ENCODE assay signal across 8 cellular contexts in the genomic region with DNA sequence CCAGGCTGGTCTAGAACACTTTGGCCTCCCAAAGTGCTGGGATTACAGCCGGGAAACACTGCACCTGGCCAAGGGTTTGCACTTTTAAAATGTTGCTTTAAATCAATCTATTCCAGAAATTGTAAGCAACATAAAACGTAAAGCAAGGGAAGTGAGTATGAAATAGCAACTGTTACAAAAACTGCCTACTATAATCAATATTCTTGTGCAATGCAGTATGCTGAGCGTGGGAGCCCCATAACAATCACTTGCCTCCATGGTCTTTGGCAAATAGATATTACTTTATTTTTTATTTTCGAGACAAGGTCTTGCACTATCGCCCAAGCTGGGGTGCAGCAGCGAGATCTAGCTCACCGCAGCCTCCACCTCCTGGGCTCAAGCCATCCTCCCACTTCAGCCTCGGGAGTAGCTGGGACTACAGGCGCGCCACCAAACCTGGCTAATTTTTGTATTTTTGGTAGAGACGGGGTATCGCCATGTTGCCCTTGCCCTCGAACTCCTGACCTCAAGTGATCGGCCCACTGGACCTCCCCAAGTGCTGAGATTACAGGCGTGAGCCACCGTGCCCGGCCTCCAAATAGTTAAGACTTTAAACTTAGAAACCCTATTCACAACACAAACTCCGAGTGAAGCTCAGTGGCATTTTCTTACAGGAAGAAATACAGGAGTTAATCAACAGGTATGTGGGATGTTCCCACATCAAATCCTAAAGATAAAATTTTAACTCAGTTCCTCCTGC. TPM values are rescaled to one million over a fixed set of nuclear protein-coding genes. Genes with fewer than 3 reads are reported as not detected.
DNase-seq lines count a peak whose midpoint lies in the region; ATAC-seq and TF ChIP-seq lines count a peak whose summit lies in the region.

No MANE protein-coding gene starts in this region.

- H2BK5ac ChIP-seq in trophoblast cell (ENCODE audit: low read depth, low read length, poor library complexity) = peak overlapping the region; percentile 82

- peak overlapping the region; percentile 71 for H2BK12ac ChIP-seq in trophoblast cell (ENCODE audit: low read length)

- no peak for TF ChIP-seq CTCF in 22Rv1 (IDR thresholded peaks at IDR 0.05)
- no peak for TF ChIP-seq CTCF in fibroblast of pulmonary artery (IDR thresholded peaks at IDR 0.05; ENCODE audit: low read length, missing control alignments)

- H3K14ac ChIP-seq in trophoblast cell (ENCODE audit: low read length) = peak overlapping the region; percentile 97

- peak overlapping the region; percentile 97 for H4K91ac ChIP-seq in trophoblast cell (ENCODE audit: low read depth, low read length)

- H3K4me3 ChIP-seq in H7 (ENCODE audit: insufficient read depth, low read depth, low read length) (peak overlapping the region; percentile 79), fibroblast of pulmonary artery (replicated peaks; ENCODE audit: low read depth, low read length) (peak overlapping the region; percentile 69), trophoblast cell (ENCODE audit: low read depth, low read length) (peak overlapping the region; percentile 71)

- peak overlapping the region; percentile 49 for H2BK120ac ChIP-seq in trophoblast cell (ENCODE audit: insufficient read depth, low read length, poor library complexity)

- peak overlapping the region; percentile 91 for H4K8ac ChIP-seq in trophoblast cell (ENCODE audit: low read depth, low read length)

- ATAC-seq in GM21390 (IDR thresholded peaks at IDR 0.05; ENCODE audit: unreplicated experiment) (no peak), HG03442 (IDR thresholded peaks at IDR 0.05; ENCODE audit: unreplicated experiment) (no peak)

- H3K9me3 ChIP-seq in trophoblast cell (ENCODE audit: insufficient read depth, low read depth, low read length) = no peaks in the 10 kb centered on the region

- peaks cover 14% of the 10 kb centered on the region for H3K79me2 ChIP-seq in trophoblast cell (ENCODE audit: control insufficient read depth, insufficient read depth, low read length, poor library complexity)

- no peaks in the 10 kb centered on the region for H3K27me3 ChIP-seq in H7 (ENCODE audit: control insufficient read depth, insufficient read depth, low read length)
- no peaks in the 10 kb centered on the region for H3K27me3 ChIP-seq in trophoblast cell (ENCODE audit: insufficient read depth, low read length)

- WGBS in trophoblast cell (ENCODE audit: extremely low coverage, insufficient coverage, insufficient read length) = no CpG with 5 or more reads among the region's 18 CpGs

- peak overlapping the region; percentile 93 for H2AK5ac ChIP-seq in trophoblast cell (ENCODE audit: low read length)

- H3K18ac ChIP-seq in trophoblast cell (ENCODE audit: low read length) = peak overlapping the region; percentile 61

- peak; percentile 9 for DNase-seq in H7
- DNase-seq in activated CD4-positive, alpha-beta T cell treated with anti-CD3 and anti-CD28 coated beads, Interleukin-2, amount 50 U/mL, for 48 hours = peak; percentile 9 to 20
- DNase-seq in fibroblast of pulmonary artery (ENCODE audit: low read depth) = no peak
- no peak for DNase-seq in trophoblast cell
- DNase-seq in NCI-H2107 treated with DMSO at 0.1 percent for 48 hours (lab: John Stamatoyannopoulos, UW; ENCODE audit: unreplicated experiment) = no peak

- peak overlapping the region; percentile 51 for H3K4me2 ChIP-seq in trophoblast cell (ENCODE audit: low read length)

- no peak overlapping the region for H3K9ac ChIP-seq in trophoblast cell (ENCODE audit: low read length)

- H3K36me3 ChIP-seq in H7 (replicated peaks; ENCODE audit: control insufficient read depth, insufficient read depth, low read length) = no peaks in the 10 kb centered on the region
- peaks cover 0 to 2% of the 10 kb centered on the region in 2 experiments for H3K36me3 ChIP-seq in trophoblast cell (ENCODE audit: control insufficient read depth in 1 of 2, insufficient read depth in 2 of 2, low read length in 2 of 2)

- peak overlapping the region; percentile 96 for H4K12ac ChIP-seq in trophoblast cell (ENCODE audit: low read depth, low read length)

- peaks cover 17% of the 10 kb centered on the region for H3K79me1 ChIP-seq in trophoblast cell (ENCODE audit: low read length)

- peak overlapping the region; percentile 92 for H3K27ac ChIP-seq in 22Rv1
- H3K27ac ChIP-seq in trophoblast cell (ENCODE audit: low read depth, low read length) = peak overlapping the region; percentile 98

- H3K4ac ChIP-seq in trophoblast cell (ENCODE audit: low read depth, low read length) = no peak overlapping the region

- peak overlapping the region; percentile 89 for H2AFZ ChIP-seq in trophoblast cell (ENCODE audit: insufficient read depth, low read length, poor library complexity)

- H3K4me1 ChIP-seq in trophoblast cell (ENCODE audit: control insufficient read depth in 1 of 2, insufficient read depth in 2 of 2, low read length in 2 of 2) = peaks cover 3 to 8% of the 10 kb centered on the region in 2 experiments

- H3K23ac ChIP-seq in trophoblast cell (ENCODE audit: low read length) = no peak overlapping the region

RNA-seq across cellular contexts. Expression of a gene that starts 1.2 kb away (rescaled TPM):
- 30.1 and 33.7 TPM in 2 replicates for total RNA-seq in H7 (2014; rRNA removed; shearing (Covaris generic))
- polyA plus RNA-seq in trophoblast cell (2013) = 42.3 and 42.9 TPM in 2 replicates

Comparison
In these comparisons a context has a peak if more than half of its experiments do, and no peak if none do; other contexts are left out.
1. DNase-seq: peak in H7 (single experiment) and activated CD4-positive, alpha-beta T cell treated with anti-CD3 and anti-CD28 coated beads, Interleukin-2, amount 50 U/mL, for 48 hours (2 of 2); none in fibroblast of pulmonary artery (single experiment), trophoblast cell (0 of 2) and NCI-H2107 treated with DMSO at 0.1 percent for 48 hours (single experiment).
2. Peak in every context shown above with its lines, with median percentiles within 50 percentile points of each other: H3K4me3 ChIP-seq.